Comparison of ENCODE assay signal across 8 cellular contexts in genomic region chr22:26835929-26836528, GRCh38.
DNase-seq lines count a peak whose midpoint lies in the region; ATAC-seq, FAIRE-seq and TF ChIP-seq lines count a peak whose summit lies in the region.

No MANE protein-coding gene starts in this region.

- TF ChIP-seq POLR2A in GM12878 (IDR thresholded peaks at IDR 0.05; ENCODE audit: low read depth, low read length): no peak

- H3K9me3 ChIP-seq in RWPE2 (ENCODE audit: severe bottlenecking): no peaks in the 10 kb centered on the region
- no peaks in the 10 kb centered on the region for H3K9me3 ChIP-seq in GM12878 (replicated peaks; ENCODE audit: control insufficient read depth, insufficient read depth, low read length)

- H3K79me2 ChIP-seq in GM12878 (ENCODE audit: control insufficient read depth, insufficient read depth, low read length): no peaks in the 10 kb centered on the region

- H2AFZ ChIP-seq in GM12878 (ENCODE audit: control insufficient read depth, low read depth, low read length): no peak overlapping the region

- H3K4me2 ChIP-seq in GM12878 (ENCODE audit: control insufficient read depth, insufficient read depth): no peak overlapping the region

- H3K4me3 ChIP-seq in BJ (ENCODE audit: low read depth, low read length) (no peak overlapping the region), RWPE2 (ENCODE audit: severe bottlenecking) (no peak overlapping the region), GM12878 (no peak overlapping the region)

- DNase-seq in BJ (ENCODE audit: low read depth) (no peak), GM19240 (ENCODE audit: insufficient read length, low spot score) (peak; percentile 53), RWPE2 (ENCODE audit: low spot score) (no peak), GM12878 (ENCODE audit: low read depth, low spot score) (no peak), kidney tubule cell (ENCODE audit: low spot score) (peak; percentile 63)
- DNase-seq in stimulated activated CD8-positive, alpha-beta memory T cell treated with anti-CD3 and anti-CD28 coated beads, Interleukin-15, amount 100 ng/mL, for 24 hours (ENCODE audit: low read depth): peak; percentile 5

- RAD21 ChIA-PET in GM12878 (lab: Charles Lee; ENCODE audit: unreplicated experiment): no interaction called here

- H3K36me3 ChIP-seq in BJ (ENCODE audit: control insufficient read depth, insufficient read depth, low read length) (no peaks in the 10 kb centered on the region), RWPE2 (ENCODE audit: low read depth) (no peaks in the 10 kb centered on the region), GM12878 (ENCODE audit: control insufficient read depth in 2 of 2, insufficient read depth in 2 of 2, low read length in 1 of 2) (no peaks in the 10 kb centered on the region)

- no peak for TF ChIP-seq EP300 in GM12878 (IDR thresholded peaks at IDR 0.05; ENCODE audit: borderline replicate concordance in 1 of 2, control insufficient read depth in 1 of 2, low read depth in 2 of 2, low read length in 2 of 2)

- in situ Hi-C loops in GM12878 (cut with MboI): no loop called here

- intact Hi-C loops in GM12878 (cut with micrococcal nuclease; ENCODE audit: unreplicated experiment): no loop called here

- peak; percentile 72 for FAIRE-seq in GM12878 (lab: Jason Lieb, UNC)

- ATAC-seq in RWPE2 (ENCODE audit: low read depth) (no peak), GM12878 (peak; percentile 89), HG03520 (IDR thresholded peaks at IDR 0.05; ENCODE audit: unreplicated experiment) (no peak), HG03432 (IDR thresholded peaks at IDR 0.05; ENCODE audit: unreplicated experiment) (no peak)

- CTCF ChIA-PET in BJ (lab: Yijun Ruan, JAX) (interaction anchor here (0.6 to 3.7 kb wide), 11 partner anchors 8 to 667 kb away, joined by 3 to 19 read pairs (median 4); no protein-coding TSS in a partner anchor), GM12878 (lab: Yijun Ruan, JAX) (interaction anchor here (1.0 kb wide), 1 partner anchor 102 kb away, joined by 3 read pairs; no protein-coding TSS in a partner anchor)

- peak; percentile 58 for TF ChIP-seq RAD21 in GM12878 (IDR thresholded peaks at IDR 0.05; ENCODE audit: insufficient read depth, low read depth, low read length)

- WGBS in GM12878 (ENCODE audit: insufficient coverage, insufficient replicate concordance, low lambda C conversion rate, missing lambda C conversion rate): 12% methylated on average over 3 of the region's 3 CpGs

- no TSS peak for BruUV-seq in GM12878 (replicated peaks; lab: Mats Ljungman, UMichigan)

- SMC1A ChIA-PET in GM12878 (lab: Charles Lee; ENCODE audit: uncharacterized antibody, unreplicated experiment): no interaction called here

- TF ChIP-seq CTCF in BJ (IDR thresholded peaks at IDR 0.05; ENCODE audit: insufficient read depth, low read depth, low read length): peak; percentile 65
- peak; percentile 59 for TF ChIP-seq CTCF in RWPE2 (IDR thresholded peaks at IDR 0.05; ENCODE audit: poor library complexity, severe bottlenecking)
- peak; percentile 55 to 82 (median 59) for TF ChIP-seq CTCF in GM12878 (IDR thresholded peaks at IDR 0.05 in 2 of 3, conservative IDR thresholded peaks at IDR 0.05 in 1 of 3; ENCODE audit: control insufficient read depth in 2 of 3, extremely low read depth in 1 of 3, insufficient read depth in 1 of 3, low read depth in 3 of 3, low read length in 3 of 3)

- H3K27ac ChIP-seq in RWPE2 (ENCODE audit: poor library complexity, severe bottlenecking) (no peak overlapping the region), GM12878 (ENCODE audit: control insufficient read depth, insufficient read depth) (no peak overlapping the region)

- no peak overlapping the region for H3K9ac ChIP-seq in GM12878 (ENCODE audit: control insufficient read depth, insufficient read depth, low read length)

- H3K4me1 ChIP-seq in RWPE2 (ENCODE audit: insufficient read depth, poor library complexity, severe bottlenecking) (no peaks in the 10 kb centered on the region), GM12878 (ENCODE audit: control insufficient read depth, insufficient read depth, low read length) (no peaks in the 10 kb centered on the region)

- no peaks in the 10 kb centered on the region for H4K20me1 ChIP-seq in GM12878 (ENCODE audit: control insufficient read depth, insufficient read depth)

- POLR2A ChIA-PET in BJ (lab: Charles Lee): no interaction called here
- POLR2A ChIA-PET in GM12878 (lab: Charles Lee): no interaction called here

- H3K27me3 ChIP-seq in BJ (ENCODE audit: control insufficient read depth, insufficient read depth, low read length) (no peaks in the 10 kb centered on the region; the same call in 1 of the 2 replicates), RWPE2 (ENCODE audit: insufficient read depth, poor library complexity, severe bottlenecking) (no peaks in the 10 kb centered on the region), GM12878 (replicated peaks in 1 of 2; ENCODE audit: control insufficient read depth in 2 of 2, insufficient read depth in 2 of 2, low read length in 1 of 2) (no peaks in the 10 kb centered on the region)

TF ChIP-seq in GM12878, 131 proteins besides CTCF, POLR2A, EP300 and RAD21:
- TF ChIP-seq RAD51 (IDR thresholded peaks at IDR 0.05): no peak
- no peak for TF ChIP-seq SIX5 (IDR thresholded peaks at IDR 0.05; ENCODE audit: low read depth, low read length, severe bottlenecking)
- TF ChIP-seq SMC3 (IDR thresholded peaks at IDR 0.05; ENCODE audit: borderline replicate concordance, low read length): peak; percentile 41; the same call in 1 of the 2 replicates
- TF ChIP-seq SUZ12 (IDR thresholded peaks at IDR 0.05; ENCODE audit: unreplicated experiment): no peak
- TF ChIP-seq NKRF (conservative IDR thresholded peaks at IDR 0.05): no peak

Comparison
In these comparisons a context has a peak if more than half of its experiments do, and no peak if none do; other contexts are left out.
1. DNase-seq: peak in GM19240 (single experiment), kidney tubule cell (single experiment) and stimulated activated CD8-positive, alpha-beta memory T cell treated with anti-CD3 and anti-CD28 coated beads, Interleukin-15, amount 100 ng/mL, for 24 hours (single experiment); none in BJ (single experiment), RWPE2 (single experiment) and GM12878 (single experiment).
2. Peak in every context shown above with its lines, with median percentiles within 50 percentile points of each other: CTCF ChIP-seq.